In the genomic region with DNA sequence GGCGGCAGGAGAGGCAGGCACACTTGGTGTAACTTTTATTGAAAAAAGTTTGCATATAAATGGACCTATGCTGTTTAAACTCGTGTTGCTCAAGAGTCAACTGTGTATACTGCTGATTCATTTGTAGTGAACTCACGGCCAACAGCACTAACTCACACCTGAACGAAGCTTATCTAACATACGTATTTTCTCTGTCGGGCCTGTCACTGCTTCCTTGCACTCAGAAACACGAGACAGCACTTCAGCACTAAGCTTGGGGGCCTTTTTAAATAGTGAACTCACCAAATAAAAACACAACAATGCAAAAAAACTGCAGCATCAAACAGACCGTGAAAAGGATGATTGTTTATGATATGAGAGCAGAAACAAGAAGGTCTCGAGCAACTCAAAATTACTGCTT, we compare ENCODE assay signal across 1 cellular context.
TF ChIP-seq lines count a peak whose summit lies in the region.

No MANE protein-coding gene starts in this region.

TF ChIP-seq in IMR-90, 13 proteins besides CTCF, POLR2A, EP300 and RAD21:
- TF ChIP-seq FOS (IDR thresholded peaks at IDR 0.05; ENCODE audit: low read depth, low read length) (no peak), RCOR1 (IDR thresholded peaks at IDR 0.05; ENCODE audit: insufficient replicate concordance, low read length) (no peak), CEBPB (IDR thresholded peaks at IDR 0.05; ENCODE audit: low read depth, low read length) (no peak), MAFK (IDR thresholded peaks at IDR 0.05; ENCODE audit: low read depth, low read length) (no peak), RFX5 (IDR thresholded peaks at IDR 0.05; ENCODE audit: low read depth, low read length) (no peak), BHLHE40 (IDR thresholded peaks at IDR 0.05; ENCODE audit: low read depth, low read length) (no peak), NFE2L2 (IDR thresholded peaks at IDR 0.05; ENCODE audit: low read depth, low read length) (no peak), MXI1 (IDR thresholded peaks at IDR 0.05; ENCODE audit: borderline replicate concordance, low read depth, low read length) (no peak), CHD1 (IDR thresholded peaks at IDR 0.05; ENCODE audit: low read depth, low read length) (no peak), SMC3 (IDR thresholded peaks at IDR 0.05; ENCODE audit: low read depth, low read length) (no peak), MAZ (IDR thresholded peaks at IDR 0.05; ENCODE audit: borderline replicate concordance, low read depth, low read length) (no peak)
- TF ChIP-seq, protein P1, sequence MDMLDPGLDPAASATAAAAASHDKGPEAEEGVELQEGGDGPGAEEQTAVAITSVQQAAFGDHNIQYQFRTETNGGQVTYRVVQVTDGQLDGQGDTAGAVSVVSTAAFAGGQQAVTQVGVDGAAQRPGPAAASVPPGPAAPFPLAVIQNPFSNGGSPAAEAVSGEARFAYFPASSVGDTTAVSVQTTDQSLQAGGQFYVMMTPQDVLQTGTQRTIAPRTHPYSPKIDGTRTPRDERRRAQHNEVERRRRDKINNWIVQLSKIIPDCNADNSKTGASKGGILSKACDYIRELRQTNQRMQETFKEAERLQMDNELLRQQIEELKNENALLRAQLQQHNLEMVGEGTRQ (IDR thresholded peaks at IDR 0.05; ENCODE audit: low read depth, low read length) = no peak
- TF ChIP-seq, protein P2, sequence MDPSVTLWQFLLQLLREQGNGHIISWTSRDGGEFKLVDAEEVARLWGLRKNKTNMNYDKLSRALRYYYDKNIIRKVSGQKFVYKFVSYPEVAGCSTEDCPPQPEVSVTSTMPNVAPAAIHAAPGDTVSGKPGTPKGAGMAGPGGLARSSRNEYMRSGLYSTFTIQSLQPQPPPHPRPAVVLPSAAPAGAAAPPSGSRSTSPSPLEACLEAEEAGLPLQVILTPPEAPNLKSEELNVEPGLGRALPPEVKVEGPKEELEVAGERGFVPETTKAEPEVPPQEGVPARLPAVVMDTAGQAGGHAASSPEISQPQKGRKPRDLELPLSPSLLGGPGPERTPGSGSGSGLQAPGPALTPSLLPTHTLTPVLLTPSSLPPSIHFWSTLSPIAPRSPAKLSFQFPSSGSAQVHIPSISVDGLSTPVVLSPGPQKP (IDR thresholded peaks at IDR 0.05; ENCODE audit: borderline replicate concordance, low read depth, low read length) = no peak
